11 cellular contexts compared by ENCODE assay signal in genomic region chr12:120990487-120991055, GRCh38. TPM values are rescaled to one million over a fixed set of nuclear protein-coding genes. Genes with fewer than 3 reads are reported as not detected.
"Had no signal": no experiment of that assay in that cellular context is flagged by ENCODE, and none has a peak within 500 bp of the region (broad histone marks: within the 10 kb centered on the region; RNA-seq: fewer than 3 reads in every experiment).

No MANE protein-coding gene starts in this region.

- H3K4me2 ChIP-seq: GM23338, KMS-11 had no signal

- H2AFZ ChIP-seq: GM23338 had no signal

- H3K27ac Mint-ChIP-seq: GM23338, HFFc6 had no signal

- FAIRE-seq: H1, H54 had no signal

- H3K4me1 Mint-ChIP-seq: GM23338, H9 had no signal

- H3K9ac ChIP-seq: KMS-11 had no signal

- ATAC-seq: GM23338 had no signal

- DNase-seq: H9, HCEC 1CT, HFFc6, IMR-90, KBM-7 had no signal

- H3K27ac ChIP-seq: HL-60, KMS-11 had no signal

- H3K9me3 Mint-ChIP-seq: HFFc6 had no signal

- H3K4me3 ChIP-seq: GM23338 had no signal

- H3K4me3 Mint-ChIP-seq: GM23338, H9, HFFc6 had no signal

RNA-seq across cellular contexts. Expression of gene HNF1A, which starts 12.2 kb away (rescaled TPM):
- total RNA-seq: GM23338, H1, H9, HFFc6, HT1080 had no signal
- polyA plus RNA-seq: H1, IMR-90 had no signal

RNA-seq across cellular contexts. Expression of gene OASL, which starts 48.5 kb away (rescaled TPM):
- total RNA-seq: GM23338, H1, H9, HFFc6 had no signal
- polyA plus RNA-seq: GM23338, H1 had no signal
